Comparison of ENCODE assay signal across 14 cellular contexts in the genomic region with DNA sequence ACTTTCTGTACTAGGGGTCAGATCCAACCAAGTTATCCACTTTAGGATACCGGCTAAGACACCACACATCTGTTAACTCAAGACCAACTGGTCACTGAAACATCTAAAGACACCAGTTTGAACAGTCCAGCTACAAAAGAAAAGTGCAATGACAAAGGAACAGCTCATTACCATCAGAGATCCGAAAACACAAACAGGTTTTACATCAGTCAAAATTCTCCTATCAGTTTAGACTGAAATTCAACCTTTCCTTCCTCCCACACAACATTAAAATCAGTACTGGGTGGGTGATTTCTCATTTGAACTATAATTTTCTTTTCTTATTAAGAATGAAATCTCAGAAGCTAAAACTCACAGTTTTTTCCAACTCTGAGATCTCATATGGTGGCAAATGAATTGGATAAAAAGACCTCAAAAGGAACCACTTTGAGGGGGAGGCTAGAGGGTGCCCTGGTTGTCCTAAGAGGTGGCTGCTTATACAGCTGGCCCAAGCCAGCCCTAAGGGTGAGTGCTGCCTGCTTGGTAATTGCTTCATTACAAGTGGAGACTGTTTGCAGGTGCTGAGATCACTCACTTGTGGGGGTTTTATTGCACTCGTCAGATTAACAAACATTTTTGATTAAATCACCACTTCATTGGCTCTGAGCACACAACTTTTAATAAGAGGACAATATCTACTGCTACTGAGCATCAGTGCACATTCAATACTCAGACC. TPM values are rescaled to one million over a fixed set of nuclear protein-coding genes. Genes with fewer than 3 reads are reported as not detected.
DNase-seq lines count a peak whose midpoint lies in the region; ATAC-seq and TF ChIP-seq lines count a peak whose summit lies in the region.
"Had no signal": no experiment of that assay in that cellular context is flagged by ENCODE, and none has a peak within 500 bp of the region (broad histone marks: within the 10 kb centered on the region; RNA-seq: fewer than 3 reads in every experiment).

No MANE protein-coding gene starts in this region.

- ATAC-seq in natural killer cell treated with Interleukin-12 subunit alpha and Interleukin-12 subunit beta and Interleukin-15 and Interleukin-18, amount 100 ng/mL, for 72 hours = no peak
- ATAC-seq in natural killer cell = no peak
- ATAC-seq in stimulated activated memory B cell treated with anti-CD40 and anti-IgM and Interleukin-4, amounts not matched to agents 10 μg/mL and 1 μg/mL and 100 μg/mL, for 72 hours = no peak
- ATAC-seq in HG03280 (IDR thresholded peaks at IDR 0.05; ENCODE audit: unreplicated experiment) = no peak
- ATAC-seq: psoas muscle had no signal

- no peak overlapping the region for H3K27ac Mint-ChIP-seq in natural killer cell treated with Interleukin-12 subunit alpha and Interleukin-12 subunit beta and Interleukin-15 and Interleukin-18, amount 100 ng/mL, for 72 hours
- H3K27ac Mint-ChIP-seq in natural killer cell = no peak overlapping the region
- H3K27ac Mint-ChIP-seq in stimulated activated memory B cell treated with anti-CD40 and anti-IgM and Interleukin-4, amounts not matched to agents 10 μg/mL and 1 μg/mL and 100 μg/mL, for 72 hours = peak overlapping the region; percentile 70
- H3K27ac Mint-ChIP-seq: B cell had no signal

- no peaks in the 10 kb centered on the region for H3K9me3 ChIP-seq in stomach
- H3K9me3 ChIP-seq: psoas muscle, uterus had no signal

- H3K4me1 Mint-ChIP-seq in natural killer cell treated with Interleukin-12 subunit alpha and Interleukin-12 subunit beta and Interleukin-15 and Interleukin-18, amount 100 ng/mL, for 72 hours (ENCODE audit: low read depth in 2 of 2) = peaks cover 41 to 47% of the 10 kb centered on the region in 2 donors
- H3K4me1 Mint-ChIP-seq in natural killer cell = peaks cover 26 to 27% of the 10 kb centered on the region in 2 donors
- H3K4me1 Mint-ChIP-seq in stimulated activated memory B cell treated with anti-CD40 and anti-IgM and Interleukin-4, amounts not matched to agents 10 μg/mL and 1 μg/mL and 100 μg/mL, for 72 hours = peaks cover 86% of the 10 kb centered on the region

- 73 to 79% (median 76%) methylated on average over 3 of the region's 3 CpGs for WGBS in stomach, 5 donors

- no peaks in the 10 kb centered on the region for H3K36me3 ChIP-seq in stomach
- H3K36me3 ChIP-seq: uterus had no signal

- H3K4me1 ChIP-seq in stomach = peaks cover 10 to 45% (median 24%) of the 10 kb centered on the region in 4 donors
- H3K4me1 ChIP-seq: psoas muscle, uterus had no signal

- H3K36me3 Mint-ChIP-seq in natural killer cell treated with Interleukin-12 subunit alpha and Interleukin-12 subunit beta and Interleukin-15 and Interleukin-18, amount 100 ng/mL, for 72 hours = no peaks in the 10 kb centered on the region
- no peaks in the 10 kb centered on the region for H3K36me3 Mint-ChIP-seq in natural killer cell
- H3K36me3 Mint-ChIP-seq in stimulated activated memory B cell treated with anti-CD40 and anti-IgM and Interleukin-4, amounts not matched to agents 10 μg/mL and 1 μg/mL and 100 μg/mL, for 72 hours = peaks cover 12% of the 10 kb centered on the region

- H3K27me3 Mint-ChIP-seq in natural killer cell treated with Interleukin-12 subunit alpha and Interleukin-12 subunit beta and Interleukin-15 and Interleukin-18, amount 100 ng/mL, for 72 hours = no peaks in the 10 kb centered on the region
- no peaks in the 10 kb centered on the region for H3K27me3 Mint-ChIP-seq in natural killer cell (ENCODE audit: low read depth in 2 of 2)
- no peaks in the 10 kb centered on the region for H3K27me3 Mint-ChIP-seq in stimulated activated memory B cell treated with anti-CD40 and anti-IgM and Interleukin-4, amounts not matched to agents 10 μg/mL and 1 μg/mL and 100 μg/mL, for 72 hours
- H3K27me3 Mint-ChIP-seq: B cell had no signal

- H3K4me3 ChIP-seq in stomach = no peak overlapping the region
- H3K4me3 ChIP-seq: dorsolateral prefrontal cortex, psoas muscle, uterus had no signal

- intact Hi-C loops in natural killer cell (cut with micrococcal nuclease) (no loop called here), stomach (cut with DNase I; ENCODE audit: low total_unique reads) (no loop called here)

- no peaks in the 10 kb centered on the region for H3K9me3 Mint-ChIP-seq in natural killer cell treated with Interleukin-12 subunit alpha and Interleukin-12 subunit beta and Interleukin-15 and Interleukin-18, amount 100 ng/mL, for 72 hours
- H3K9me3 Mint-ChIP-seq in natural killer cell = no peaks in the 10 kb centered on the region
- H3K9me3 Mint-ChIP-seq in stimulated activated memory B cell treated with anti-CD40 and anti-IgM and Interleukin-4, amounts not matched to agents 10 μg/mL and 1 μg/mL and 100 μg/mL, for 72 hours = no peaks in the 10 kb centered on the region

- H3K27ac ChIP-seq in stomach = no peak overlapping the region
- H3K27ac ChIP-seq: dorsolateral prefrontal cortex, psoas muscle, uterus had no signal

- TF ChIP-seq CTCF in natural killer cell (IDR thresholded peaks at IDR 0.05) (no peak), stomach (IDR thresholded peaks at IDR 0.05) (no peak)

- no peak for TF ChIP-seq EP300 in stomach (IDR thresholded peaks at IDR 0.05)

- DNase-seq in natural killer cell treated with Interleukin-12 subunit alpha and Interleukin-12 subunit beta and Interleukin-15 and Interleukin-18, amount 100 ng/mL, for 72 hours (ENCODE audit: low spot score) = no peak
- no peak for DNase-seq in natural killer cell
- DNase-seq in NCI-H146 (lab: John Stamatoyannopoulos, UW) = peak; percentile 64
- peak; percentile 63 to 69 for DNase-seq in activated T-cell treated with anti-CD3 and anti-CD28 coated beads, Interleukin-2, amount 50 U/mL, for 48 hours
- no peak for DNase-seq in A172 (ENCODE audit: low spot score)
- no peak for DNase-seq in stomach
- DNase-seq: activated CD8-positive, alpha-beta memory T cell treated with anti-CD3 and anti-CD28 coated beads, Interleukin-2, amount 50 U/mL, for 4 hours; dorsolateral prefrontal cortex; NCI-H82; psoas muscle; uterus had no signal

- no peak for TF ChIP-seq POLR2A in stomach (IDR thresholded peaks at IDR 0.05)

- H3K27me3 ChIP-seq in stomach = no peaks in the 10 kb centered on the region
- H3K27me3 ChIP-seq: dorsolateral prefrontal cortex, uterus had no signal

- peak overlapping the region; percentile 10 for H3K4me3 Mint-ChIP-seq in natural killer cell treated with Interleukin-12 subunit alpha and Interleukin-12 subunit beta and Interleukin-15 and Interleukin-18, amount 100 ng/mL, for 72 hours
- H3K4me3 Mint-ChIP-seq in natural killer cell = no peak overlapping the region
- no peak overlapping the region for H3K4me3 Mint-ChIP-seq in stimulated activated memory B cell treated with anti-CD40 and anti-IgM and Interleukin-4, amounts not matched to agents 10 μg/mL and 1 μg/mL and 100 μg/mL, for 72 hours
- H3K4me3 Mint-ChIP-seq: B cell had no signal

RNA-seq across cellular contexts. Expression of a gene that starts 4.3 kb away (rescaled TPM):
- 10 to 100 TPM; 46.0 to 54.8 TPM for total RNA-seq in natural killer cell treated with Interleukin-12 subunit alpha and Interleukin-12 subunit beta and Interleukin-15 and Interleukin-18, amount 100 ng/mL, for 72 hours
- total RNA-seq in natural killer cell (10 to 100 TPM; 10.2 to 27.4 (median 19.4) TPM), stomach (10 to 100 TPM in 3 of 5 donors, 1 to 10 TPM in 1, not detected in 1; 4.2 to 46.9 (median 28.8) TPM)
- total RNA-seq in A172 (2014; rRNA removed; shearing (Covaris generic)) = 53.8 and 96.5 TPM in 2 replicates
- polyA plus RNA-seq in stomach = 10 to 100 TPM; 26.0 to 47.8 (median 42.5) TPM

Comparison
In these comparisons a context has a peak if more than half of its experiments do, and no peak if none do; other contexts are left out.
1. DNase-seq: peak in NCI-H146 (single experiment) and activated T-cell treated with anti-CD3 and anti-CD28 coated beads, Interleukin-2, amount 50 U/mL, for 48 hours (2 of 2); none in natural killer cell treated with Interleukin-12 subunit alpha and Interleukin-12 subunit beta and Interleukin-15 and Interleukin-18, amount 100 ng/mL, for 72 hours (single experiment), natural killer cell (single experiment), A172 (single experiment) and stomach (single experiment).